Comparison of ENCODE assay signal across 1 cellular context in genomic region chr2:186589733-186590537, GRCh38.
TF ChIP-seq lines count a peak whose summit lies in the region.

TSS of gene ITGAV (plus strand) at chr2:186590056. CDS start at chr2:186590339, 283 bp downstream.

TF ChIP-seq in IMR-90, 13 proteins besides CTCF, POLR2A, EP300 and RAD21 (continued from another document):
- TF ChIP-seq, protein P1, sequence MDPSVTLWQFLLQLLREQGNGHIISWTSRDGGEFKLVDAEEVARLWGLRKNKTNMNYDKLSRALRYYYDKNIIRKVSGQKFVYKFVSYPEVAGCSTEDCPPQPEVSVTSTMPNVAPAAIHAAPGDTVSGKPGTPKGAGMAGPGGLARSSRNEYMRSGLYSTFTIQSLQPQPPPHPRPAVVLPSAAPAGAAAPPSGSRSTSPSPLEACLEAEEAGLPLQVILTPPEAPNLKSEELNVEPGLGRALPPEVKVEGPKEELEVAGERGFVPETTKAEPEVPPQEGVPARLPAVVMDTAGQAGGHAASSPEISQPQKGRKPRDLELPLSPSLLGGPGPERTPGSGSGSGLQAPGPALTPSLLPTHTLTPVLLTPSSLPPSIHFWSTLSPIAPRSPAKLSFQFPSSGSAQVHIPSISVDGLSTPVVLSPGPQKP (IDR thresholded peaks at IDR 0.05; ENCODE audit: borderline replicate concordance, low read depth, low read length): no peak
- no peak for TF ChIP-seq SMC3 (IDR thresholded peaks at IDR 0.05; ENCODE audit: low read depth, low read length)
- no peak; the same call in 1 of the 2 replicates for TF ChIP-seq BHLHE40 (IDR thresholded peaks at IDR 0.05; ENCODE audit: low read depth, low read length)
- no peak for TF ChIP-seq RFX5 (IDR thresholded peaks at IDR 0.05; ENCODE audit: low read depth, low read length)
- TF ChIP-seq FOS (IDR thresholded peaks at IDR 0.05; ENCODE audit: low read depth, low read length): no peak
- no peak for TF ChIP-seq MXI1 (IDR thresholded peaks at IDR 0.05; ENCODE audit: borderline replicate concordance, low read depth, low read length)
- TF ChIP-seq CEBPB (IDR thresholded peaks at IDR 0.05; ENCODE audit: low read depth, low read length): no peak
- no peak for TF ChIP-seq MAFK (IDR thresholded peaks at IDR 0.05; ENCODE audit: low read depth, low read length)
- TF ChIP-seq, protein P2, sequence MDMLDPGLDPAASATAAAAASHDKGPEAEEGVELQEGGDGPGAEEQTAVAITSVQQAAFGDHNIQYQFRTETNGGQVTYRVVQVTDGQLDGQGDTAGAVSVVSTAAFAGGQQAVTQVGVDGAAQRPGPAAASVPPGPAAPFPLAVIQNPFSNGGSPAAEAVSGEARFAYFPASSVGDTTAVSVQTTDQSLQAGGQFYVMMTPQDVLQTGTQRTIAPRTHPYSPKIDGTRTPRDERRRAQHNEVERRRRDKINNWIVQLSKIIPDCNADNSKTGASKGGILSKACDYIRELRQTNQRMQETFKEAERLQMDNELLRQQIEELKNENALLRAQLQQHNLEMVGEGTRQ (IDR thresholded peaks at IDR 0.05; ENCODE audit: low read depth, low read length): no peak
- no peak; the same call in 1 of the 2 replicates for TF ChIP-seq MAZ (IDR thresholded peaks at IDR 0.05; ENCODE audit: borderline replicate concordance, low read depth, low read length)
- TF ChIP-seq CHD1 (IDR thresholded peaks at IDR 0.05; ENCODE audit: low read depth, low read length): no peak
